ENCODE assay signal across 15 cellular contexts in the genomic region with DNA sequence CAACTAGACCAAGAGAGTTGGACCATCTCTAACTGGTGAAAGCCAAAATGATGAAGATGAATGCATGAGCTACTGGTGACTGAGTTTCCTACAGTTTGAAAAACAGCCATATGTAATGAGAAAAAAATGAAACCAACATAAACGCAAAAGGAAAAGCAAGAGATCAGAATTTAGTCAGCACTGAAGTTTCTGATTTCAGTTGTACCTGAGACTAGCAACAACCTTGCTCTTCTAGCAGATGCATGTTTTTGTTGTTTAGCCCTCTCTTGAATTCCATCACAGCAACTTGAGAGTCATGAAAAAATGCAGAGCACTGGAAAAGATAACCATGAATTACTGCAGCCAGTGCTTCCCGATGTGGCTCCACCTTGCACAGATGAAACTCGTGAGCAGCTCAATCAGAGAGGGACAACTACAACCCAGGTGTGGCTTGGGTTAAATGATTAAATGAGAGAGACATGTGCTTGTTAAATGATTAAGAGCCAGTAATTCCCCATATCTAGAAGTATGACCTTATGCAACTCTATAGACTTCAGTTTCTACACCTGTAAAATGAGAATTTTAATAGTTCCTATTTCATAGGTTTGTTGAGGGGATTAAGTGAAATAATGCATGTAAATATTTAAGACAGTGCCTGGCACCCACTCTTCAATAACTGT.
DNase-seq lines count a peak whose midpoint lies in the region; ATAC-seq, FAIRE-seq and TF ChIP-seq lines count a peak whose summit lies in the region.
"Had no signal": no experiment of that assay in that cellular context is flagged by ENCODE, and none has a peak within 500 bp of the region (broad histone marks: within the 10 kb centered on the region; RNA-seq: fewer than 3 reads in every experiment).

No MANE protein-coding gene starts in this region.

- DNase-seq in GM18507 (ENCODE audit: extremely low spot score, insufficient read length, low read depth) (no peak), NCI-H1092 treated with DMSO at 0.1 percent for 48 hours (lab: John Stamatoyannopoulos, UW) (no peak), smooth muscle cell (lab: John Stamatoyannopoulos, UW; ENCODE audit: unreplicated experiment) (no peak)
- DNase-seq in activated T-helper 2 cell treated with anti-CD3 and anti-CD28 coated beads, Interferon-gamma antibody, Interleukin-2, Interleukin-4, amounts not matched to agents 10 μg/mL and 5 μg/mL and 100 μg/mL, durations not matched to agents 14 hours and 24 hours and 36 hours (ENCODE audit: low spot score), result no peak
- no peak for DNase-seq in activated CD4-positive, alpha-beta T cell treated with anti-CD3 and anti-CD28 coated beads, Interleukin-2, amount 50 U/mL, for 4 hours
- DNase-seq: activated CD4-positive, alpha-beta memory T cell treated with anti-CD3 and anti-CD28 coated beads, Interleukin-2, amount 10 ng/mL, durations not matched to agents 7 days and 5 days; activated gamma-delta T cell; esophagus squamous epithelium; HCEC 1CT; posterior cingulate gyrus had no signal

- H3K4me3 Mint-ChIP-seq in activated T-helper 2 cell treated with anti-CD3 and anti-CD28 coated beads, Interferon-gamma antibody, Interleukin-2, Interleukin-4, amounts not matched to agents 10 μg/mL and 5 μg/mL and 100 μg/mL, durations not matched to agents 14 hours and 24 hours and 36 hours (ENCODE audit: low read depth), result no peak overlapping the region
- H3K4me3 Mint-ChIP-seq: activated CD4-positive, alpha-beta memory T cell treated with anti-CD3 and anti-CD28 coated beads, Interleukin-2, amount 10 ng/mL, durations not matched to agents 7 days and 5 days; dendritic cell treated with granulocyte-macrophage colony-stimulating factor and Interleukin-4, amounts not matched to agents 40 ng/mL and 50 ng/mL, for 4 days had no signal

- peak; percentile 44 for FAIRE-seq in GM18507 (lab: Jason Lieb, UNC)
- FAIRE-seq: astrocyte had no signal

- no peaks in the 10 kb centered on the region for H3F3A ChIP-seq in smooth muscle cell (ENCODE audit: low read depth)

- no peaks in the 10 kb centered on the region for H3K36me3 Mint-ChIP-seq in activated T-helper 2 cell treated with anti-CD3 and anti-CD28 coated beads, Interferon-gamma antibody, Interleukin-2, Interleukin-4, amounts not matched to agents 10 μg/mL and 5 μg/mL and 100 μg/mL, durations not matched to agents 14 hours and 24 hours and 36 hours (ENCODE audit: low read depth)

- no peak overlapping the region for H3K27ac Mint-ChIP-seq in activated T-helper 2 cell treated with anti-CD3 and anti-CD28 coated beads, Interferon-gamma antibody, Interleukin-2, Interleukin-4, amounts not matched to agents 10 μg/mL and 5 μg/mL and 100 μg/mL, durations not matched to agents 14 hours and 24 hours and 36 hours
- H3K27ac Mint-ChIP-seq: activated CD4-positive, alpha-beta memory T cell treated with anti-CD3 and anti-CD28 coated beads, Interleukin-2, amount 10 ng/mL, durations not matched to agents 7 days and 5 days; dendritic cell treated with granulocyte-macrophage colony-stimulating factor and Interleukin-4, amounts not matched to agents 40 ng/mL and 50 ng/mL, for 4 days had no signal

- no peaks in the 10 kb centered on the region for H3K79me2 ChIP-seq in smooth muscle cell (ENCODE audit: low read depth)

- ATAC-seq in GM19452 (IDR thresholded peaks at IDR 0.05; ENCODE audit: unreplicated experiment) (peak; percentile 73), HG02759 (IDR thresholded peaks at IDR 0.05; ENCODE audit: unreplicated experiment) (peak; percentile 62), HG03196 (IDR thresholded peaks at IDR 0.05; ENCODE audit: unreplicated experiment) (peak; percentile 73)

- no peaks in the 10 kb centered on the region for H3K27me3 ChIP-seq in smooth muscle cell (ENCODE audit: low read depth)
- H3K27me3 ChIP-seq: esophagus squamous epithelium had no signal

- H3K9me3 Mint-ChIP-seq in activated T-helper 2 cell treated with anti-CD3 and anti-CD28 coated beads, Interferon-gamma antibody, Interleukin-2, Interleukin-4, amounts not matched to agents 10 μg/mL and 5 μg/mL and 100 μg/mL, durations not matched to agents 14 hours and 24 hours and 36 hours, result no peaks in the 10 kb centered on the region
- H3K9me3 Mint-ChIP-seq: activated CD4-positive, alpha-beta memory T cell treated with anti-CD3 and anti-CD28 coated beads, Interleukin-2, amount 10 ng/mL, durations not matched to agents 7 days and 5 days; dendritic cell treated with granulocyte-macrophage colony-stimulating factor and Interleukin-4, amounts not matched to agents 40 ng/mL and 50 ng/mL, for 4 days had no signal

- H3K4me1 Mint-ChIP-seq in activated T-helper 2 cell treated with anti-CD3 and anti-CD28 coated beads, Interferon-gamma antibody, Interleukin-2, Interleukin-4, amounts not matched to agents 10 μg/mL and 5 μg/mL and 100 μg/mL, durations not matched to agents 14 hours and 24 hours and 36 hours (ENCODE audit: low read depth), result no peaks in the 10 kb centered on the region

- TF ChIP-seq CTCF in smooth muscle cell (IDR thresholded peaks at IDR 0.05; ENCODE audit: borderline replicate concordance, insufficient read depth, poor library complexity, severe bottlenecking), result no peak

- no peak overlapping the region for H3K9ac ChIP-seq in smooth muscle cell (ENCODE audit: low read depth)

- H3K4me3 ChIP-seq in smooth muscle cell, result no peak overlapping the region
- H3K4me3 ChIP-seq: esophagus squamous epithelium had no signal

- no peak overlapping the region for H3K4me2 ChIP-seq in smooth muscle cell

- 90% methylated on average over 3 of the region's 3 CpGs for WGBS in smooth muscle cell (ENCODE audit: low lambda C conversion rate)

- peaks cover 3% of the 10 kb centered on the region for H3K27me3 Mint-ChIP-seq in activated T-helper 2 cell treated with anti-CD3 and anti-CD28 coated beads, Interferon-gamma antibody, Interleukin-2, Interleukin-4, amounts not matched to agents 10 μg/mL and 5 μg/mL and 100 μg/mL, durations not matched to agents 14 hours and 24 hours and 36 hours (ENCODE audit: low read depth)
- H3K27me3 Mint-ChIP-seq: dendritic cell treated with granulocyte-macrophage colony-stimulating factor and Interleukin-4, amounts not matched to agents 40 ng/mL and 50 ng/mL, for 4 days had no signal

- H3K4me1 ChIP-seq in smooth muscle cell (ENCODE audit: low read depth), result no peaks in the 10 kb centered on the region
- H3K4me1 ChIP-seq: esophagus squamous epithelium had no signal

- no peaks in the 10 kb centered on the region for H3K9me3 ChIP-seq in smooth muscle cell (replicated peaks; ENCODE audit: low read depth)
- H3K9me3 ChIP-seq: esophagus squamous epithelium had no signal

- H3K27ac ChIP-seq in smooth muscle cell (ENCODE audit: low read depth), result no peak overlapping the region
- H3K27ac ChIP-seq: esophagus squamous epithelium had no signal

- H4K20me1 ChIP-seq in smooth muscle cell (ENCODE audit: low read depth), result no peaks in the 10 kb centered on the region

- intact Hi-C loops in activated T-helper 2 cell treated with anti-CD3 and anti-CD28 coated beads, Interferon-gamma antibody, Interleukin-2, Interleukin-4, amounts not matched to agents 10 μg/mL and 5 μg/mL and 100 μg/mL, durations not matched to agents 14 hours and 24 hours and 36 hours (cut with micrococcal nuclease), result no loop called here

- no peak overlapping the region for H2AFZ ChIP-seq in smooth muscle cell (ENCODE audit: low read depth)

- H3K36me3 ChIP-seq in smooth muscle cell (ENCODE audit: low read depth), result no peaks in the 10 kb centered on the region
- H3K36me3 ChIP-seq: esophagus squamous epithelium had no signal
